ENCODE assay signal across 8 cellular contexts in genomic region chr1:174769961-174770549, GRCh38.
DNase-seq lines count a peak whose midpoint lies in the region; ATAC-seq, FAIRE-seq and TF ChIP-seq lines count a peak whose summit lies in the region.

No MANE protein-coding gene starts in this region.

- no peak overlapping the region for H3K4me3 ChIP-seq in DND-41 (ENCODE audit: low read depth in 1 of 2, low read length in 2 of 2)

- H3K27ac Mint-ChIP-seq in naive B cell = no peak overlapping the region

- H3K4me1 ChIP-seq in DND-41 (ENCODE audit: insufficient read depth, low read length) = peaks cover 2% of the 10 kb centered on the region; the same call in 1 of the 2 replicates

- H3K36me3 ChIP-seq in DND-41 (ENCODE audit: insufficient read depth, low read length) = no peaks in the 10 kb centered on the region

- H3K4me2 ChIP-seq in DND-41 (ENCODE audit: insufficient read depth, low read length) = no peak overlapping the region

- no peak overlapping the region for H3K27ac ChIP-seq in DND-41 (ENCODE audit: low read length)

- no peaks in the 10 kb centered on the region for H3K79me2 ChIP-seq in DND-41 (ENCODE audit: insufficient read depth, low read length)

- no peaks in the 10 kb centered on the region for H3K27me3 ChIP-seq in DND-41 (ENCODE audit: insufficient read depth, low read length, poor library complexity)

- H3K9me3 Mint-ChIP-seq in naive B cell = peaks cover 0 to 1% (median 0%) of the 10 kb centered on the region in 7 donors

- peaks cover 0 to 5% of the 10 kb centered on the region in 2 donors for H3K36me3 Mint-ChIP-seq in naive B cell

- no peaks in the 10 kb centered on the region for H3K9me3 ChIP-seq in DND-41 (ENCODE audit: insufficient read depth, low read length, severe bottlenecking)

- peaks cover 2 to 16% (median 14%) of the 10 kb centered on the region in 3 donors for H3K4me1 Mint-ChIP-seq in naive B cell

- peak; percentile 65 for ATAC-seq in DND-41 (ENCODE audit: insufficient read depth, low read depth)
- ATAC-seq in naive B cell (ENCODE audit: low read depth in 2 of 2) = peak; percentile 34 to 45
- no peak for ATAC-seq in HG02981 (IDR thresholded peaks at IDR 0.05; ENCODE audit: unreplicated experiment)
- ATAC-seq in stimulated activated naive CD8-positive, alpha-beta T cell treated with anti-CD3 and anti-CD28 coated beads, Interleukin-15, Interleukin-2, amounts not matched to agents 100 U/mL and 50 U/mL, for 24 hours = no peak

- H4K20me1 ChIP-seq in DND-41 (ENCODE audit: insufficient read depth, low read length) = no peaks in the 10 kb centered on the region

- in situ Hi-C loops in KBM-7 (cut with MboI; ENCODE audit: low pct_unique_long_range_greater_than_20kb, low sequenced_read_pairs) = no loop called here

- H2AFZ ChIP-seq in DND-41 (ENCODE audit: low read depth, low read length) = no peak overlapping the region

- peak; percentile 85 for FAIRE-seq in RCC 7860 (lab: Jason Lieb, UNC)
- FAIRE-seq in endometrium (lab: Jason Lieb, UNC) = peak; percentile 89

- no peak overlapping the region for H3K4me3 Mint-ChIP-seq in naive B cell

- no peak overlapping the region for H3K9ac ChIP-seq in DND-41 (ENCODE audit: low read depth, low read length)

- no peaks in the 10 kb centered on the region for H3K27me3 Mint-ChIP-seq in naive B cell

- peak; percentile 80 for TF ChIP-seq CTCF in DND-41 (IDR thresholded peaks at IDR 0.05; ENCODE audit: borderline replicate concordance, extremely low read depth, low read length, poor library complexity, severe bottlenecking)

- DNase-seq in DND-41 (no peak), KBM-7 (peak; percentile 31), RCC 7860 (ENCODE audit: low spot score) (peak; percentile 57), naive B cell (peak; percentile 32), OCI-M2 (lab: John Stamatoyannopoulos, UW; ENCODE audit: unreplicated experiment) (no peak)
- DNase-seq in stimulated activated naive CD8-positive, alpha-beta T cell treated with anti-CD3 and anti-CD28 coated beads, Interleukin-15, Interleukin-2, amounts not matched to agents 100 U/mL and 50 U/mL, for 24 hours = no peak

Comparison
In these comparisons a context has a peak if more than half of its experiments do, and no peak if none do; other contexts are left out.
1. ATAC-seq: peak in DND-41 (single experiment) and naive B cell (2 of 2); none in HG02981 (single experiment) and stimulated activated naive CD8-positive, alpha-beta T cell treated with anti-CD3 and anti-CD28 coated beads, Interleukin-15, Interleukin-2, amounts not matched to agents 100 U/mL and 50 U/mL, for 24 hours (single experiment).
2. DNase-seq: peak in KBM-7 (single experiment), RCC 7860 (single experiment) and naive B cell (single experiment); none in DND-41 (single experiment), stimulated activated naive CD8-positive, alpha-beta T cell treated with anti-CD3 and anti-CD28 coated beads, Interleukin-15, Interleukin-2, amounts not matched to agents 100 U/mL and 50 U/mL, for 24 hours (single experiment) and OCI-M2 (single experiment).